ENCODE assay signal across 22 cellular contexts in genomic region chr2:82511894-82512293, GRCh38.
"Had no signal": no experiment of that assay in that cellular context is flagged by ENCODE, and none has a peak within 500 bp of the region (broad histone marks: within the 10 kb centered on the region; RNA-seq: fewer than 3 reads in every experiment).

No MANE protein-coding gene starts in this region.

- FAIRE-seq: HepG2 had no signal

- DNase-seq: IMR-90, Karpas-422, KG1, MV-4-11, NCI-H1048, NCI-H1105, NCI-H1417, NCI-H1436 treated with DMSO at 0.1 percent for 48 hours, NCI-H1694, NCI-H187 treated with DMSO at 0.1 percent for 48 hours, NCI-H2029 treated with DMSO at 0.1 percent for 48 hours, NCI-H2171 treated with DMSO at 0.1 percent for 48 hours, NCI-H345, NCI-H446 treated with DMSO at 0.1 percent for 48 hours, NCI-H510A treated with DMSO at 0.1 percent for 48 hours, NCI-H526, NCI-H748 treated with DMSO at 0.1 percent for 48 hours, SHP77, SK-N-SH, SW 1271, T-cell had no signal
